Comparison of ENCODE assay signal across 12 cellular contexts in the genomic region with DNA sequence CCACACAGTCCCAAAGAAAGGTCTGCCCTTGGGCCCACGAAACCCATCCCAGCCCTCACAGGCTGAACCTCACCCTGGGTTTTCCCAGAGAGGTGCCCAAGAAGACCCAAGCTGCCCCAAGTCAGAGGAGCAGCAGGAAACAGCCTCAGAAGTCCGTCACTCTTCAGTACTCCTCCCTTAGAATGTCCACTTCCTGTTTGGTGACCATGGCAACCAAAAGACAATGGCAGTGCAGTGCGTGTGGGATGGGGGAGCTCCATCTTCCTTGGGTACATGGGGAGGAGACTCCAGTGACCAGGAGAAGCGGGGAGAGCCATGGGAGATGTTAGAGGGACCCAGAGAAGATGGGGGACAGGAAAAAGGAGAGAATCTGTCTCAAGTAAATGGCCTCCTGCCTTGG. TPM values are rescaled to one million over a fixed set of nuclear protein-coding genes. Genes with fewer than 3 reads are reported as not detected.
DNase-seq lines count a peak whose midpoint lies in the region; ATAC-seq and TF ChIP-seq lines count a peak whose summit lies in the region.
"Had no signal": no experiment of that assay in that cellular context is flagged by ENCODE, and none has a peak within 500 bp of the region (broad histone marks: within the 10 kb centered on the region; RNA-seq: fewer than 3 reads in every experiment).

No MANE protein-coding gene starts in this region.

- peak overlapping the region; percentile 82 for H3K27ac Mint-ChIP-seq in activated CD4-positive, alpha-beta T cell treated with anti-CD3 and anti-CD28 coated beads, Interleukin-2, amount 10 ng/mL, durations not matched to agents 24 days and 14 days

- peaks cover 10% of the 10 kb centered on the region for H3K27me3 ChIP-seq in foreskin keratinocyte
- H3K27me3 ChIP-seq: SJCRH30 had no signal

- no peaks in the 10 kb centered on the region for H3K27me3 Mint-ChIP-seq in activated CD4-positive, alpha-beta T cell treated with anti-CD3 and anti-CD28 coated beads, Interleukin-2, amount 10 ng/mL, durations not matched to agents 24 days and 14 days

- peak; percentile 77 for DNase-seq in activated CD4-positive, alpha-beta T cell treated with anti-CD3 and anti-CD28 coated beads, Interleukin-2, amount 10 ng/mL, durations not matched to agents 24 days and 14 days
- no peak for DNase-seq in activated CD4-positive, alpha-beta T cell treated with anti-CD3 and anti-CD28 coated beads, Interleukin-2, amount 50 U/mL, for 1 hour
- DNase-seq in RPMI7951 (ENCODE audit: low read depth) (peak; percentile 51), foreskin keratinocyte (no peak), GM19238 (ENCODE audit: insufficient read length, low spot score) (no peak)
- DNase-seq: DMS79 treated with DMSO at 0.1 percent for 48 hours; effector CD8-positive, alpha-beta T cell; stimulated activated CD4-positive, alpha-beta T cell treated with anti-CD3 and anti-CD28 coated beads, Interleukin-15, amount 100 ng/mL, for 24 hours had no signal

- peaks cover 46% of the 10 kb centered on the region for H3K4me1 Mint-ChIP-seq in activated CD4-positive, alpha-beta T cell treated with anti-CD3 and anti-CD28 coated beads, Interleukin-2, amount 10 ng/mL, durations not matched to agents 24 days and 14 days

- no peak overlapping the region for H3K27ac ChIP-seq in foreskin keratinocyte
- H3K27ac ChIP-seq in skin epidermis, result peak overlapping the region in 12 of 21 experiments; percentile 6 to 70 (median 51)
- H3K27ac ChIP-seq: SJCRH30 had no signal

- H3K9me3 Mint-ChIP-seq in activated CD4-positive, alpha-beta T cell treated with anti-CD3 and anti-CD28 coated beads, Interleukin-2, amount 10 ng/mL, durations not matched to agents 24 days and 14 days, result no peaks in the 10 kb centered on the region

- H3K4me3 Mint-ChIP-seq in activated CD4-positive, alpha-beta T cell treated with anti-CD3 and anti-CD28 coated beads, Interleukin-2, amount 10 ng/mL, durations not matched to agents 24 days and 14 days, result no peak overlapping the region

- TF ChIP-seq CTCF in foreskin keratinocyte (conservative IDR thresholded peaks at IDR 0.05), result no peak

- ATAC-seq in foreskin keratinocyte (peak; percentile 8), GM18858 (IDR thresholded peaks at IDR 0.05; ENCODE audit: unreplicated experiment) (no peak), HG03354 (IDR thresholded peaks at IDR 0.05; ENCODE audit: poor library complexity, severe bottlenecking, unreplicated experiment) (no peak)

- H3K4me1 ChIP-seq in foreskin keratinocyte, result no peaks in the 10 kb centered on the region

- peaks cover 64% of the 10 kb centered on the region for H3K36me3 Mint-ChIP-seq in activated CD4-positive, alpha-beta T cell treated with anti-CD3 and anti-CD28 coated beads, Interleukin-2, amount 10 ng/mL, durations not matched to agents 24 days and 14 days (ENCODE audit: low read depth)

- H3K4me3 ChIP-seq in skin epidermis, result no peak overlapping the region
- H3K4me3 ChIP-seq: SJCRH30 had no signal

- intact Hi-C loops in activated CD4-positive, alpha-beta T cell treated with anti-CD3 and anti-CD28 coated beads, Interleukin-2, amount 10 ng/mL, durations not matched to agents 24 days and 14 days (cut with micrococcal nuclease), result no loop called here

RNA-seq across cellular contexts. Expression of a gene that starts 11.3 kb away (rescaled TPM):
- total RNA-seq in activated CD4-positive, alpha-beta T cell treated with anti-CD3 and anti-CD28 coated beads, Interleukin-2, amount 10 ng/mL, durations not matched to agents 24 days and 14 days, result 47.4 and 49.4 TPM in 2 replicates
- total RNA-seq in RPMI7951 (2014; rRNA removed; shearing (Covaris generic)), result 0.88 and 1.7 TPM in 2 replicates
- total RNA-seq in foreskin keratinocyte, result 0.25 and 0.34 TPM in 2 replicates
- 0.47 and 0.52 TPM in 2 replicates for polyA plus RNA-seq in foreskin keratinocyte

RNA-seq across cellular contexts. Expression of a gene that starts 24.5 kb away (rescaled TPM):
- total RNA-seq in activated CD4-positive, alpha-beta T cell treated with anti-CD3 and anti-CD28 coated beads, Interleukin-2, amount 10 ng/mL, durations not matched to agents 24 days and 14 days, result 0.47 TPM in 1 of 2 replicates, not detected in the other
- 173 and 232 TPM in 2 replicates for total RNA-seq in RPMI7951 (2014; rRNA removed; shearing (Covaris generic))
- total RNA-seq in foreskin keratinocyte, result not detected in 2 replicates
- polyA plus RNA-seq in foreskin keratinocyte, result 0.04 TPM in 1 of 2 replicates, not detected in the other

Comparison
In these comparisons a context has a peak if more than half of its experiments do, and no peak if none do; other contexts are left out.
1. DNase-seq: peak in activated CD4-positive, alpha-beta T cell treated with anti-CD3 and anti-CD28 coated beads, Interleukin-2, amount 10 ng/mL, durations not matched to agents 24 days and 14 days (single experiment) and RPMI7951 (single experiment); none in activated CD4-positive, alpha-beta T cell treated with anti-CD3 and anti-CD28 coated beads, Interleukin-2, amount 50 U/mL, for 1 hour (single experiment), foreskin keratinocyte (0 of 2) and GM19238 (single experiment).
2. RNA of a gene that starts 11.3 kb away (total RNA-seq): 47.4 to 49.4 TPM in activated CD4-positive, alpha-beta T cell treated with anti-CD3 and anti-CD28 coated beads, Interleukin-2, amount 10 ng/mL, durations not matched to agents 24 days and 14 days; 0.88 to 1.7 TPM in RPMI7951 and 0.25 to 0.34 TPM in foreskin keratinocyte; every median in the first group is over 10 times any median in the second.
3. RNA of a gene that starts 24.5 kb away (total RNA-seq): 173 to 232 TPM in RPMI7951; 0.47 TPM in activated CD4-positive, alpha-beta T cell treated with anti-CD3 and anti-CD28 coated beads, Interleukin-2, amount 10 ng/mL, durations not matched to agents 24 days and 14 days and not detected in foreskin keratinocyte; every median in the first group is over 100 times any median in the second.